1 cellular context compared by ENCODE assay signal in the genomic region with DNA sequence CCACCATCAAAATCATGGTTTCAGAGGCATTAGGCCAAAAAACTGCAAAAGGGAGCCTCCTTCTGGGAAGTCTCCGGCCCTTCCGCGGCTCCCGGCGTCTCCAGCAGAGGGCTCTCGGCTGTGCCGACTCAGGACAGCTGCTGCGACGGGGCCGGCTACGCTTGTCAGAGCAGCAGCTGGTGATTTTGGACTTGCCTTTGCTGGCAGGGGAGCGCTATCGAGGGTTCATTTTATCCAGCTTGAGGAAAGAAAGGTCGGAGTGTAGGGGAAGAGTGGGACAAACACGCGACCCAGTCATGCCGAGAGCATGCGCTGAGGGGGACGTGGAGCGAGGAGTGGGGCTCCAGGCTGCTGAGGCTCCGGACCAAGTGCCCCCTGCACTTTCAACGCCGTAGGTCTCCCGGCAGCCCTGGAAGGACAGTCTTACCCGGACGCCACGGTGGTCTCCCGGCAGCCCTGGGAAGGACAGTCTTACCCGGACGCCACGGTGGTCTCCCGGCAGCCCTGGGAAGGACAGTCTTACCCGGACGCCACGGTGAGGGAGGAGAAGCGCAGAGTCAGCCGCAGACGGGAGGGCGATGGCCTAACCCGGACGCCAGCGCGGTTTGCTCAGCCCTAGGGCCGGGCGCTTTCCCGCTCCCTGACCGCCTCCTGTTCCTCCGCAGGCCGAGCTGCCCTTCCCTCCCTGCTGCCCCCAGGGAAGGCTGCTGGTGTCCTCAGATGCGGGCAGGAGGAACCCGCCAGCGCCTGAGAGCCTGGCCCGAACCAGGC.
TF ChIP-seq lines count a peak whose summit lies in the region.

No MANE protein-coding gene starts in this region.

TF ChIP-seq in GM23338, 12 proteins besides CTCF, POLR2A, EP300 and RAD21 (continued from another document):
- TF ChIP-seq, protein P1, sequence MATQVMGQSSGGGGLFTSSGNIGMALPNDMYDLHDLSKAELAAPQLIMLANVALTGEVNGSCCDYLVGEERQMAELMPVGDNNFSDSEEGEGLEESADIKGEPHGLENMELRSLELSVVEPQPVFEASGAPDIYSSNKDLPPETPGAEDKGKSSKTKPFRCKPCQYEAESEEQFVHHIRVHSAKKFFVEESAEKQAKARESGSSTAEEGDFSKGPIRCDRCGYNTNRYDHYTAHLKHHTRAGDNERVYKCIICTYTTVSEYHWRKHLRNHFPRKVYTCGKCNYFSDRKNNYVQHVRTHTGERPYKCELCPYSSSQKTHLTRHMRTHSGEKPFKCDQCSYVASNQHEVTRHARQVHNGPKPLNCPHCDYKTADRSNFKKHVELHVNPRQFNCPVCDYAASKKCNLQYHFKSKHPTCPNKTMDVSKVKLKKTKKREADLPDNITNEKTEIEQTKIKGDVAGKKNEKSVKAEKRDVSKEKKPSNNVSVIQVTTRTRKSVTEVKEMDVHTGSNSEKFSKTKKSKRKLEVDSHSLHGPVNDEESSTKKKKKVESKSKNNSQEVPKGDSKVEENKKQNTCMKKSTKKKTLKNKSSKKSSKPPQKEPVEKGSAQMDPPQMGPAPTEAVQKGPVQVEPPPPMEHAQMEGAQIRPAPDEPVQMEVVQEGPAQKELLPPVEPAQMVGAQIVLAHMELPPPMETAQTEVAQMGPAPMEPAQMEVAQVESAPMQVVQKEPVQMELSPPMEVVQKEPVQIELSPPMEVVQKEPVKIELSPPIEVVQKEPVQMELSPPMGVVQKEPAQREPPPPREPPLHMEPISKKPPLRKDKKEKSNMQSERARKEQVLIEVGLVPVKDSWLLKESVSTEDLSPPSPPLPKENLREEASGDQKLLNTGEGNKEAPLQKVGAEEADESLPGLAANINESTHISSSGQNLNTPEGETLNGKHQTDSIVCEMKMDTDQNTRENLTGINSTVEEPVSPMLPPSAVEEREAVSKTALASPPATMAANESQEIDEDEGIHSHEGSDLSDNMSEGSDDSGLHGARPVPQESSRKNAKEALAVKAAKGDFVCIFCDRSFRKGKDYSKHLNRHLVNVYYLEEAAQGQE (IDR thresholded peaks at IDR 0.05; ENCODE audit: unreplicated experiment) = no peak
- TF ChIP-seq, protein P2, sequence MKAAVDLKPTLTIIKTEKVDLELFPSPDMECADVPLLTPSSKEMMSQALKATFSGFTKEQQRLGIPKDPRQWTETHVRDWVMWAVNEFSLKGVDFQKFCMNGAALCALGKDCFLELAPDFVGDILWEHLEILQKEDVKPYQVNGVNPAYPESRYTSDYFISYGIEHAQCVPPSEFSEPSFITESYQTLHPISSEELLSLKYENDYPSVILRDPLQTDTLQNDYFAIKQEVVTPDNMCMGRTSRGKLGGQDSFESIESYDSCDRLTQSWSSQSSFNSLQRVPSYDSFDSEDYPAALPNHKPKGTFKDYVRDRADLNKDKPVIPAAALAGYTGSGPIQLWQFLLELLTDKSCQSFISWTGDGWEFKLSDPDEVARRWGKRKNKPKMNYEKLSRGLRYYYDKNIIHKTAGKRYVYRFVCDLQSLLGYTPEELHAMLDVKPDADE (IDR thresholded peaks at IDR 0.05) = no peak
- TF ChIP-seq JUNB (IDR thresholded peaks at IDR 0.05; ENCODE audit: unreplicated experiment) = no peak
- TF ChIP-seq ZNF114 (CRISPR knock-in tag; IDR thresholded peaks at IDR 0.05) = no peak
- TF ChIP-seq POLR2AphosphoS5 (IDR thresholded peaks at IDR 0.05; ENCODE audit: low read depth) = no peak
